In genomic region chr7:64888901-64889685, GRCh38 we compare ENCODE assay signal across 8 cellular contexts. TPM values are rescaled to one million over a fixed set of nuclear protein-coding genes. Genes with fewer than 3 reads are reported as not detected.
DNase-seq lines count a peak whose midpoint lies in the region; ATAC-seq and TF ChIP-seq lines count a peak whose summit lies in the region.

No MANE protein-coding gene starts in this region.

- no peaks in the 10 kb centered on the region for H3K9me3 Mint-ChIP-seq in Caco-2 (ENCODE audit: unreplicated experiment)

- 0 out of 2 replicates have a peak, but pooled peaks cover 3% of the 10 kb centered on the region for H3K9me3 ChIP-seq in Caco-2
- no peaks in the 10 kb centered on the region for H3K9me3 ChIP-seq in OCI-LY1 (ENCODE audit: low read length)
- no peaks in the 10 kb centered on the region for H3K9me3 ChIP-seq in muscle layer of colon (ENCODE audit: low read length)
- no peaks in the 10 kb centered on the region for H3K9me3 ChIP-seq in aorta (ENCODE audit: control insufficient read depth, low read length)

- H3K4me1 Mint-ChIP-seq in Caco-2 (ENCODE audit: low read depth, unreplicated experiment), result no peaks in the 10 kb centered on the region

- BruUV-seq in Caco-2 (replicated peaks; lab: Mats Ljungman, UMichigan), result no TSS peak

- WGBS in aorta, 2 donors, result 13 to 23% methylated on average over 56 to 60 of the region's 60 CpGs

- ATAC-seq in aorta (ENCODE audit: low FRiP score) (peak; percentile 56), GM19351 (IDR thresholded peaks at IDR 0.05; ENCODE audit: unreplicated experiment) (no peak)

- no peaks in the 10 kb centered on the region for H4K20me1 ChIP-seq in OCI-LY1 (ENCODE audit: insufficient read depth, low read length)

- H3K36me3 ChIP-seq in Caco-2 (ENCODE audit: control insufficient read depth, insufficient read depth, low read length) (no peaks in the 10 kb centered on the region), OCI-LY1 (ENCODE audit: insufficient read depth, low read length) (no peaks in the 10 kb centered on the region), muscle layer of colon (ENCODE audit: insufficient read depth, low read length) (no peaks in the 10 kb centered on the region), aorta (ENCODE audit: control insufficient read depth in 1 of 2, insufficient read depth in 2 of 2, low read length in 1 of 2) (no peaks in the 10 kb centered on the region)

- no peak overlapping the region for H3K27ac Mint-ChIP-seq in Caco-2 (ENCODE audit: unreplicated experiment)

- H3K4me3 Mint-ChIP-seq in Caco-2 (ENCODE audit: unreplicated experiment), result peak overlapping the region; percentile 73

- H3F3A ChIP-seq in OCI-LY1 (ENCODE audit: insufficient read depth, low read length), result no peaks in the 10 kb centered on the region

- no peaks in the 10 kb centered on the region for H3K27me3 ChIP-seq in Caco-2 (replicated peaks; ENCODE audit: control insufficient read depth, insufficient read depth, low read length)
- 0 out of 2 replicates have a peak, but pooled peaks cover 3% of the 10 kb centered on the region for H3K27me3 ChIP-seq in OCI-LY1 (ENCODE audit: insufficient read depth, low read length)
- no peaks in the 10 kb centered on the region for H3K27me3 ChIP-seq in muscle layer of colon (ENCODE audit: control insufficient read depth in 1 of 2, insufficient read depth in 2 of 2, low read length in 2 of 2)
- no peaks in the 10 kb centered on the region for H3K27me3 ChIP-seq in aorta (ENCODE audit: control insufficient read depth in 1 of 2, insufficient read depth in 2 of 2, low read length in 1 of 2)

- POLR2A ChIA-PET in Caco-2 (lab: Charles Lee), result no interaction called here

- peaks cover 3% of the 10 kb centered on the region for H3K27me3 Mint-ChIP-seq in Caco-2 (ENCODE audit: insufficient read depth, unreplicated experiment)

- H3K9me2 ChIP-seq in OCI-LY1 (ENCODE audit: low read depth, low read length), result no peaks in the 10 kb centered on the region

- CTCF ChIA-PET in Caco-2 (lab: Charles Lee), result interaction anchor here (1.1 kb wide), 1 partner anchor 117 kb away, joined by 7 read pairs; the partner anchor contains the start of gene ERV3-1

- H3K4me1 ChIP-seq in Caco-2 (peaks cover 6% of the 10 kb centered on the region; the same call in 1 of the 2 replicates), OCI-LY1 (ENCODE audit: insufficient read depth, low read length, severe bottlenecking) (peaks cover 8% of the 10 kb centered on the region), muscle layer of colon (ENCODE audit: insufficient read depth, low read length) (peaks cover 34% of the 10 kb centered on the region), aorta (ENCODE audit: control insufficient read depth in 1 of 2, insufficient read depth in 2 of 2, low read length in 2 of 2) (peaks cover 0 to 2% of the 10 kb centered on the region in 2 donors)

- H3K36me3 Mint-ChIP-seq in Caco-2 (ENCODE audit: insufficient read depth, unreplicated experiment), result no peaks in the 10 kb centered on the region

- no peak overlapping the region for H3K9ac ChIP-seq in OCI-LY1 (ENCODE audit: low read length)
- H3K9ac ChIP-seq in muscle layer of colon (ENCODE audit: low read length), result no peak overlapping the region

- H2AFZ ChIP-seq in OCI-LY1 (ENCODE audit: low read length), result no peak overlapping the region

- TF ChIP-seq CTCF in Caco-2 (IDR thresholded peaks at IDR 0.05; ENCODE audit: insufficient read depth in 1 of 2, low read depth in 1 of 2, low read length in 1 of 2, severe bottlenecking in 1 of 2, unreplicated experiment in 1 of 2) (no peak), OCI-LY1 (IDR thresholded peaks at IDR 0.05; ENCODE audit: low read length) (no peak), epithelial cell of proximal tubule (conservative IDR thresholded peaks at IDR 0.05; ENCODE audit: low read depth, low read length) (no peak)

- H3K27ac ChIP-seq in OCI-LY1 (ENCODE audit: low read depth, low read length, poor library complexity, severe bottlenecking), result no peak overlapping the region
- H3K27ac ChIP-seq in muscle layer of colon (ENCODE audit: low read depth, low read length), result peak overlapping the region; percentile 34
- H3K27ac ChIP-seq in aorta (ENCODE audit: low read depth in 1 of 2, low read length in 2 of 2), result no peak overlapping the region

- intact Hi-C loops in Caco-2 (cut with micrococcal nuclease; ENCODE audit: unreplicated experiment), result loop anchor here (1.0 kb wide), 2 partner anchors 14 to 418 kb away; partner anchors contain the start of gene ZNF273
- intact Hi-C loops in aorta (cut with DNase I), result no loop called here

- no peaks in the 10 kb centered on the region for H3K79me2 ChIP-seq in OCI-LY1 (ENCODE audit: insufficient read depth, low read length)

- H3K4me3 ChIP-seq in Caco-2 (ENCODE audit: low read depth, low read length) (peak overlapping the region; percentile 63), OCI-LY1 (ENCODE audit: low read depth, low read length, poor library complexity, severe bottlenecking) (peak overlapping the region; percentile 44), epithelial cell of proximal tubule (ENCODE audit: low read depth, low read length) (peak overlapping the region; percentile 65), muscle layer of colon (ENCODE audit: low read depth in 1 of 2, low read length in 2 of 2) (peak overlapping the region; percentile 52 to 65), aorta (ENCODE audit: low read length in 2 of 2) (peak overlapping the region in 1 of 2 donors; percentile 21)

- DNase-seq in Caco-2 (peak; percentile 29 to 35), epithelial cell of proximal tubule (ENCODE audit: low read depth) (no peak), aorta (peak in 1 of 2 donors; percentile 62), RKO (ENCODE audit: low spot score) (no peak), mesenteric fat pad (ENCODE audit: low spot score) (no peak)

- peak overlapping the region; percentile 62; the same call in 1 of the 2 replicates for H3K4me2 ChIP-seq in OCI-LY1 (ENCODE audit: low read length)

RNA-seq across cellular contexts. Expression of gene ZNF273, which starts 14.0 kb away (rescaled TPM):
- total RNA-seq in Caco-2 (2022), result 10.1 and 10.7 TPM in 2 replicates
- 6.3 and 9.8 TPM in 2 replicates for total RNA-seq in epithelial cell of proximal tubule
- 10 to 100 TPM in 1 of 2 donors, 1 to 10 TPM in 1; 4.7 to 15.7 TPM for total RNA-seq in aorta
- polyA plus RNA-seq in aorta, result 1 to 10 TPM; 1.9 to 5.8 TPM
- 2.1 TPM for total RNA-seq in mesenteric fat pad

Comparison
In these comparisons a context has a peak if more than half of its experiments do, and no peak if none do; other contexts are left out.
1. DNase-seq: peak in Caco-2 (2 of 2); none in epithelial cell of proximal tubule (single experiment), RKO (single experiment) and mesenteric fat pad (single experiment).